In genomic region chr10:46019541-46020343, GRCh38 we compare ENCODE assay signal across 11 cellular contexts. TPM values are rescaled to one million over a fixed set of nuclear protein-coding genes. Genes with fewer than 3 reads are reported as not detected.
DNase-seq lines count a peak whose midpoint lies in the region; ATAC-seq, FAIRE-seq and TF ChIP-seq lines count a peak whose summit lies in the region.
"Had no signal": no experiment of that assay in that cellular context is flagged by ENCODE, and none has a peak within 500 bp of the region (broad histone marks: within the 10 kb centered on the region; RNA-seq: fewer than 3 reads in every experiment).

No MANE protein-coding gene starts in this region.

- no peaks in the 10 kb centered on the region for H3K9me3 ChIP-seq in prostate gland
- H3K9me3 ChIP-seq: ascending aorta had no signal

- no peaks in the 10 kb centered on the region for H3K4me1 ChIP-seq in prostate gland (replicated peaks)

- no peak for TF ChIP-seq CTCF in prostate gland (IDR thresholded peaks at IDR 0.05)

- no peak overlapping the region for H3K4me3 ChIP-seq in prostate gland

- FAIRE-seq in GM12891 (lab: Jason Lieb, UNC): no peak

- H3K27ac ChIP-seq in prostate gland: peak overlapping the region; percentile 12 to 33

- WGBS in prostate gland: 68% methylated on average over 7 of the region's 7 CpGs

- no peak for TF ChIP-seq POLR2A in GM12891 (IDR thresholded peaks at IDR 0.05; ENCODE audit: low read depth, low read length)
- no peak for TF ChIP-seq POLR2A in prostate gland (IDR thresholded peaks at IDR 0.05)

- ATAC-seq in HG02884 (IDR thresholded peaks at IDR 0.05; ENCODE audit: unreplicated experiment): no peak
- no peak for ATAC-seq in HG03045 (IDR thresholded peaks at IDR 0.05; ENCODE audit: unreplicated experiment)
- ATAC-seq in GM18520 (IDR thresholded peaks at IDR 0.05; ENCODE audit: unreplicated experiment): no peak

- no peaks in the 10 kb centered on the region for H3K27me3 ChIP-seq in prostate gland (replicated peaks; ENCODE audit: insufficient read depth)
- H3K27me3 ChIP-seq: ascending aorta had no signal

- no peaks in the 10 kb centered on the region for H3K36me3 ChIP-seq in prostate gland

- DNase-seq in GM12891 (ENCODE audit: insufficient read length, low spot score) (no peak), SIG-M5 (lab: John Stamatoyannopoulos, UW) (peak; percentile 6), globus pallidus (ENCODE audit: low spot score) (peak; percentile 51), prostate gland (ENCODE audit: low spot score) (no peak), posterior vena cava (ENCODE audit: low spot score) (no peak)
- DNase-seq: mesendoderm had no signal

- intact Hi-C loops in prostate gland (cut with DNase I) (no loop called here), posterior vena cava (cut with DNase I) (no loop called here)

TF ChIP-seq in GM12891, 5 proteins besides CTCF, POLR2A, EP300 and RAD21:
- TF ChIP-seq POU2F2 (IDR thresholded peaks at IDR 0.05; ENCODE audit: low read depth, low read length) (no peak), SPI1 (IDR thresholded peaks at IDR 0.05; ENCODE audit: low read depth, low read length) (peak; percentile 13; the same call in 1 of the 2 replicates)

RNA-seq across cellular contexts. Expression of gene NCOA4, which starts 10.7 kb away (rescaled TPM):
- 60.1 TPM for polyA plus RNA-seq in GM12891 (2012; ENCODE audit: low read depth, missing spikeins)
- 100 to 1,000 TPM; 131 to 434 TPM for total RNA-seq in prostate gland
- total RNA-seq in posterior vena cava: 100 to 1,000 TPM in 1 of 2 donors, 10 to 100 TPM in 1; 99.0 to 123 TPM

RNA-seq across cellular contexts. Expression of gene MSMB, which starts 26.3 kb away (rescaled TPM):
- not detected for polyA plus RNA-seq in GM12891 (2012; ENCODE audit: low read depth, missing spikeins)
- total RNA-seq in prostate gland (1,000 to 10,000 TPM; 1,381 to 2,749 TPM), posterior vena cava (not detected)
- total RNA-seq: ascending aorta, subcutaneous adipose tissue had no signal

RNA-seq across cellular contexts. Expression of gene TIMM23, which starts 47.5 kb away (rescaled TPM):
- 98.5 TPM for polyA plus RNA-seq in GM12891 (2012; ENCODE audit: low read depth, missing spikeins)
- total RNA-seq in prostate gland (10 to 100 TPM; 60.8 to 93.5 TPM), posterior vena cava (10 to 100 TPM; 36.8 to 37.7 TPM)

Comparison
In these comparisons a context has a peak if more than half of its experiments do, and no peak if none do; other contexts are left out.
1. DNase-seq: peak in SIG-M5 (single experiment) and globus pallidus (single experiment); none in GM12891 (single experiment), prostate gland (single experiment) and posterior vena cava (single experiment).
2. RNA of gene MSMB, which starts 26.3 kb away (total RNA-seq): 1,381 to 2,749 TPM in prostate gland; not detected in posterior vena cava; every median in the first group is over 1,000 times any median in the second.